8 cellular contexts compared by ENCODE assay signal in genomic region chr5:38846379-38846967, GRCh38. TPM values are rescaled to one million over a fixed set of nuclear protein-coding genes. Genes with fewer than 3 reads are reported as not detected.
DNase-seq lines count a peak whose midpoint lies in the region; ATAC-seq and TF ChIP-seq lines count a peak whose summit lies in the region.

No MANE protein-coding gene starts in this region.

- peak overlapping the region; percentile 70 for H3K4me3 Mint-ChIP-seq in activated CD4-positive, alpha-beta T cell treated with anti-CD3 and anti-CD28 coated beads for 36 hours
- peak overlapping the region; percentile 78 to 93 (median 83) for H3K4me3 Mint-ChIP-seq in brain

- peaks cover 5% of the 10 kb centered on the region for H3K9me3 Mint-ChIP-seq in activated CD4-positive, alpha-beta T cell treated with anti-CD3 and anti-CD28 coated beads for 36 hours (ENCODE audit: low read depth)
- peaks cover 0 to 12% (median 4%) of the 10 kb centered on the region in 5 experiments for H3K9me3 Mint-ChIP-seq in brain

- 34% methylated on average over 22 of the region's 22 CpGs for WGBS in liver
- WGBS in thymus = 29% methylated on average over 22 of the region's 22 CpGs

- H3K36me3 ChIP-seq in liver (ENCODE audit: control insufficient read depth in 4 of 4, insufficient read depth in 3 of 4, low read depth in 1 of 4, low read length in 3 of 4) (no peaks in the 10 kb centered on the region), thymus (ENCODE audit: control insufficient read depth, insufficient read depth) (no peaks in the 10 kb centered on the region)

- H3K27ac ChIP-seq in liver (ENCODE audit: low read depth in 1 of 2, low read length in 2 of 2) (peak overlapping the region; percentile 81 to 96), thymus (ENCODE audit: low read depth) (peak overlapping the region; percentile 80)

- no peak for TF ChIP-seq RAD21 in liver (IDR thresholded peaks at IDR 0.05)

- peaks cover 8% of the 10 kb centered on the region for H3K4me1 Mint-ChIP-seq in activated CD4-positive, alpha-beta T cell treated with anti-CD3 and anti-CD28 coated beads for 36 hours
- no peaks in the 10 kb centered on the region for H3K4me1 Mint-ChIP-seq in brain

- H3K27me3 ChIP-seq in liver (ENCODE audit: control insufficient read depth in 4 of 4, insufficient read depth in 4 of 4, low read length in 3 of 4) (no peaks in the 10 kb centered on the region), thymus (ENCODE audit: control insufficient read depth, insufficient read depth) (peaks cover 23% of the 10 kb centered on the region)

- H3K9ac ChIP-seq in liver (ENCODE audit: low read depth in 1 of 2, low read length in 2 of 2) = peak overlapping the region; percentile 34 to 79

- POLR2A ChIA-PET in activated CD4-positive, alpha-beta T cell treated with anti-CD3 and anti-CD28 coated beads for 36 hours (lab: Charles Lee) = no interaction called here

- peaks cover 0 to 7% (median 1%) of the 10 kb centered on the region in 4 donors for H3K4me1 ChIP-seq in liver (ENCODE audit: control insufficient read depth in 4 of 4, insufficient read depth in 4 of 4, low read length in 3 of 4)
- no peaks in the 10 kb centered on the region for H3K4me1 ChIP-seq in thymus (ENCODE audit: control insufficient read depth, insufficient read depth, low read length)

- CTCF ChIA-PET in activated CD4-positive, alpha-beta T cell treated with anti-CD3 and anti-CD28 coated beads for 36 hours (lab: Charles Lee) = no interaction called here

- H3K27me3 Mint-ChIP-seq in activated CD4-positive, alpha-beta T cell treated with anti-CD3 and anti-CD28 coated beads for 36 hours = peaks cover 47% of the 10 kb centered on the region
- H3K27me3 Mint-ChIP-seq in brain = peaks cover 69% of the 10 kb centered on the region

- intact Hi-C loops in activated CD4-positive, alpha-beta T cell treated with anti-CD3 and anti-CD28 coated beads for 36 hours (cut with DNase I, micrococcal nuclease) = loop anchor here in 1 of 2 experiments (5.0 kb wide), 2 partner anchors 76 to 226 kb away; partner anchors contain the start of gene RICTOR

- H3K9me3 ChIP-seq in liver (ENCODE audit: control insufficient read depth in 4 of 4, low read length in 3 of 4) = no peaks in the 10 kb centered on the region
- no peaks in the 10 kb centered on the region for H3K9me3 ChIP-seq in thymus (ENCODE audit: control insufficient read depth)

- no peak for ATAC-seq in activated CD4-positive, alpha-beta T cell treated with anti-CD3 and anti-CD28 coated beads for 36 hours
- no peak for ATAC-seq in GM21447 (IDR thresholded peaks at IDR 0.05; ENCODE audit: unreplicated experiment)
- no peak for ATAC-seq in HG02885 (IDR thresholded peaks at IDR 0.05; ENCODE audit: poor library complexity, unreplicated experiment)

- H3K36me3 Mint-ChIP-seq in activated CD4-positive, alpha-beta T cell treated with anti-CD3 and anti-CD28 coated beads for 36 hours (ENCODE audit: low read depth) = no peaks in the 10 kb centered on the region
- no peaks in the 10 kb centered on the region for H3K36me3 Mint-ChIP-seq in brain

- peak overlapping the region; percentile 61 for H3K27ac Mint-ChIP-seq in activated CD4-positive, alpha-beta T cell treated with anti-CD3 and anti-CD28 coated beads for 36 hours
- H3K27ac Mint-ChIP-seq in brain = peak overlapping the region in 2 of 5 experiments; percentile 51 to 87

- no peak for DNase-seq in activated CD4-positive, alpha-beta T cell treated with anti-CD3 and anti-CD28 coated beads for 36 hours
- DNase-seq in activated CD4-positive, alpha-beta T cell treated with anti-CD3 and anti-CD28 coated beads for 48 hours = no peak
- no peak for DNase-seq in activated CD4-positive, alpha-beta T cell treated with anti-CD3 and anti-CD28 coated beads for 4 hours

- H3K4me3 ChIP-seq in liver (ENCODE audit: low read depth in 1 of 3, low read length in 3 of 3) (peak overlapping the region; percentile 77 to 96 (median 92)), thymus (ENCODE audit: low read length) (peak overlapping the region; percentile 25)

- TF ChIP-seq CTCF in brain (conservative IDR thresholded peaks at IDR 0.05) (no peak), liver (IDR thresholded peaks at IDR 0.05; ENCODE audit: low read depth, low read length, missing input control) (no peak)

TF ChIP-seq in liver, 16 proteins besides CTCF, POLR2A, EP300 and RAD21:
- TF ChIP-seq ATF3 (IDR thresholded peaks at IDR 0.05) = no peak
- no peak for TF ChIP-seq YY1 (IDR thresholded peaks at IDR 0.05)
- no peak for TF ChIP-seq JUND (IDR thresholded peaks at IDR 0.05)
- no peak for TF ChIP-seq REST (IDR thresholded peaks at IDR 0.05)
- TF ChIP-seq NR2F2 (IDR thresholded peaks at IDR 0.05) = no peak
- TF ChIP-seq SP1 (IDR thresholded peaks at IDR 0.05) = no peak
- no peak for TF ChIP-seq RXRA (IDR thresholded peaks at IDR 0.05)
- TF ChIP-seq HNF4A (conservative IDR thresholded peaks at IDR 0.05) = no peak
- no peak for TF ChIP-seq TAF1 (conservative IDR thresholded peaks at IDR 0.05)
- no peak for TF ChIP-seq FOXA2 (IDR thresholded peaks at IDR 0.05)
- TF ChIP-seq FOXA1 (IDR thresholded peaks at IDR 0.05) = no peak

RNA-seq across cellular contexts. Expression of gene OSMR, which starts 0.7 kb away (rescaled TPM):
- total RNA-seq in activated CD4-positive, alpha-beta T cell treated with anti-CD3 and anti-CD28 coated beads for 36 hours = under 1 TPM; 0.25 to 0.26 TPM
- polyA plus RNA-seq in brain (ENCODE audit: insufficient read depth, low read depth, low replicate concordance) = 4.4 TPM
- 10 to 100 TPM in 1 of 2 donors, 1 to 10 TPM in 1; 4.3 to 34.5 TPM for total RNA-seq in liver
- polyA plus RNA-seq in liver = 10 to 100 TPM in 1 of 2 donors, 1 to 10 TPM in 1; 6.6 to 16.8 TPM
- 32.0 TPM for polyA plus RNA-seq in thymus
